15 cellular contexts compared by ENCODE assay signal in the genomic region with DNA sequence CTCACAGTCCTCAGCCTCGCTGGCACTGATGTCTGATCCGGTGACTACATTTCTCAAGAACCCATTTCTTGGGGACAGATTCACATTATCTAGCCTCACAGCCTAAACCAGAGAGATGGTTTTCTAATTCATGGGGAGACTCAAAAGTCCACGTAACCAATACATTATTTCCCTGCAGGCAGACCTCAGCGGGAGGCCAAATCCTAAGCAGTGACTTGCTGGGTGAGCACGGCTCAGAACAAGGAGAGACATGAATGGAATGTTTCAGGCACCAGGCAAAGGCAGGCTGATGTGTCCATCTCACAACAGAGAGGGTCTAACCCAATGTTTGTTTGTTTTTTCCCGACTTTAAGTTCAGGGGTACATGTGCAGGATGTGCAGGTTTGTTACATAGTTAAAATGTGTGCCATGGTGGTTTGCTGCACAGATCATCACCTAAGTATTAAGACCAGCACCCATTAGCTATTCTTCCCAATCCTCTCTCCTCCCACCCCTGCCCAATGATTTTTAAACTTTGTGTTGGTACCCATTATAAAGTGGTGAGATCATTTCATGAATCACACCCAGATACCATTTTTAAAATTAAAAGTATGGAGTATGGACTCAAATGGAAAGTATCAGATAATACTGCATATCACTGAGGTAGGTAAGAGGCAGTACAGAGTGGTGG. TPM values are rescaled to one million over a fixed set of nuclear protein-coding genes. Genes with fewer than 3 reads are reported as not detected.
DNase-seq lines count a peak whose midpoint lies in the region; ATAC-seq, FAIRE-seq and TF ChIP-seq lines count a peak whose summit lies in the region.
"Had no signal": no experiment of that assay in that cellular context is flagged by ENCODE, and none has a peak within 500 bp of the region (broad histone marks: within the 10 kb centered on the region; RNA-seq: fewer than 3 reads in every experiment).

No MANE protein-coding gene starts in this region.

- no peaks in the 10 kb centered on the region for H3K9me3 ChIP-seq in IMR-90 (ENCODE audit: control insufficient read depth, insufficient read depth, low read length)
- H3K9me3 ChIP-seq: MG63, thoracic aorta had no signal

- H3K23ac ChIP-seq in IMR-90 (ENCODE audit: low read depth, low read length): peak overlapping the region; percentile 32; the same call in 1 of the 2 replicates

- H3K4me2 ChIP-seq in IMR-90 (ENCODE audit: low read depth, low read length): peak overlapping the region; percentile 70; the same call in 1 of the 2 replicates

- H4K5ac ChIP-seq in IMR-90 (ENCODE audit: low read depth, low read length): peak overlapping the region; percentile 69; the same call in 1 of the 2 replicates

- H3K9ac ChIP-seq in IMR-90 (ENCODE audit: low read depth, low read length): no peak overlapping the region

- H3K36me3 ChIP-seq in IMR-90 (ENCODE audit: control insufficient read depth, insufficient read depth, low read length): no peaks in the 10 kb centered on the region
- no peaks in the 10 kb centered on the region for H3K36me3 ChIP-seq in bronchial epithelial cell (ENCODE audit: control insufficient read depth, insufficient read depth, low read length)
- H3K36me3 ChIP-seq: MG63, thoracic aorta had no signal

- peak overlapping the region; percentile 55 for H3K4ac ChIP-seq in IMR-90 (ENCODE audit: low read depth, low read length)

- peak overlapping the region in 1 of 2 experiments; percentile 39; a peak in 3 of 4 replicates for H4K8ac ChIP-seq in IMR-90 (ENCODE audit: low read depth in 2 of 2, low read length in 2 of 2)

- no TSS peak for BruUV-seq in IMR-90 (replicated peaks; lab: Mats Ljungman, UMichigan)

- H3K4me3 ChIP-seq in IMR-90 (ENCODE audit: insufficient read depth, low read depth, low read length) (no peak overlapping the region), bronchial epithelial cell (ENCODE audit: low read depth, low read length) (no peak overlapping the region)
- H3K4me3 ChIP-seq: lung, MG63, thoracic aorta had no signal

- FAIRE-seq in bronchial epithelial cell (lab: Jason Lieb, UNC): no peak
- FAIRE-seq: A204.1 had no signal

- H2AK5ac ChIP-seq in IMR-90 (ENCODE audit: low read depth, low read length): peak overlapping the region; percentile 6; the same call in 1 of the 2 replicates

- H2AFZ ChIP-seq in IMR-90 (replicated peaks; ENCODE audit: low read length, poor library complexity): peak overlapping the region; percentile 0

- H3K14ac ChIP-seq in IMR-90 (replicated peaks; ENCODE audit: low read depth, low read length): peak overlapping the region; percentile 23

- CTCF ChIA-PET in IMR-90 (lab: Yijun Ruan, JAX): no interaction called here

- H3K27me3 ChIP-seq in IMR-90 (ENCODE audit: control insufficient read depth, insufficient read depth, low read length) (no peaks in the 10 kb centered on the region), bronchial epithelial cell (ENCODE audit: control insufficient read depth, insufficient read depth, low read length) (no peaks in the 10 kb centered on the region)
- H3K27me3 ChIP-seq: MG63 had no signal

- no peak for TF ChIP-seq CTCF in IMR-90 (conservative IDR thresholded peaks at IDR 0.05; ENCODE audit: low read depth, low read length)
- TF ChIP-seq CTCF in bronchial epithelial cell (IDR thresholded peaks at IDR 0.05; ENCODE audit: insufficient read depth, low read length, severe bottlenecking): no peak

- H3K9me1 ChIP-seq in IMR-90 (ENCODE audit: insufficient read depth, low read length): peaks cover 2% of the 10 kb centered on the region; the same call in 1 of the 2 replicates

- intact Hi-C loops in IMR-90 (cut with micrococcal nuclease): loop anchor here (5.0 kb wide), 1 partner anchor 52 kb away; the partner anchor contains the start of gene SCD5

- peak overlapping the region; percentile 12 for H2AK9ac ChIP-seq in IMR-90 (replicated peaks; ENCODE audit: low read depth, low read length, poor library complexity)

- dilution Hi-C loops in IMR-90 (cut with HindIII; ENCODE audit: low sequenced_read_pairs, unreplicated experiment): no loop called here

- H3K27ac ChIP-seq in IMR-90 (ENCODE audit: insufficient read depth, low read length): no peak overlapping the region; the same call in 1 of the 2 replicates
- H3K27ac ChIP-seq: thoracic aorta had no signal

- TF ChIP-seq RAD21 in IMR-90 (IDR thresholded peaks at IDR 0.05; ENCODE audit: low read length): no peak

- no peak overlapping the region; the same call in 1 of the 2 replicates for H3K56ac ChIP-seq in IMR-90 (ENCODE audit: extremely low read depth, insufficient read depth, low read length)

- H3K79me1 ChIP-seq in IMR-90 (ENCODE audit: low read depth in 1 of 2, low read length in 2 of 2): peaks cover 0 to 5% of the 10 kb centered on the region in 2 experiments; a peak in 1 of 4 replicates

- DNase-seq in 8988T (peak; percentile 32), IMR-90 (peak; percentile 77), bronchial epithelial cell (ENCODE audit: low read depth) (peak; percentile 90), kidney glomerular epithelial cell (lab: John Stamatoyannopoulos, UW) (peak; percentile 22), SIG-M5 treated with dmso at 0.1 percent for 504 hours (lab: John Stamatoyannopoulos, UW; ENCODE audit: unreplicated experiment) (no peak)
- no peak for DNase-seq in stimulated activated CD4-positive, alpha-beta T cell treated with anti-CD3 and anti-CD28 coated beads, Interleukin-4, amount 100 ng/mL, for 24 hours
- DNase-seq: hippocampal formation, MG63, NCI-H345, OCI-M1 had no signal

- ATAC-seq in IMR-90 (ENCODE audit: low read depth) (peak; percentile 87), GM18511 (IDR thresholded peaks at IDR 0.05; ENCODE audit: unreplicated experiment) (no peak), HG02840 (IDR thresholded peaks at IDR 0.05; ENCODE audit: low FRiP score, unreplicated experiment) (no peak)

- POLR2A ChIA-PET in IMR-90 (lab: Charles Lee; ENCODE audit: unreplicated experiment): no interaction called here

- peak overlapping the region; percentile 19; the same call in 1 of the 2 replicates for H4K91ac ChIP-seq in IMR-90 (ENCODE audit: insufficient read depth, low read depth, low read length)

- H3K4me1 ChIP-seq in IMR-90 (ENCODE audit: control insufficient read depth, insufficient read depth, low read length): peaks cover 8% of the 10 kb centered on the region

- WGBS in IMR-90 (ENCODE audit: extremely low coverage in 2 of 2, insufficient read length in 1 of 2), 2 experiments: no CpG with 5 or more reads among the region's 6 CpGs

- H2BK5ac ChIP-seq in IMR-90 (ENCODE audit: low read depth, low read length, poor library complexity, severe bottlenecking): peak overlapping the region; percentile 65

- in situ Hi-C loops in IMR-90 (cut with MboI; ENCODE audit: low sequenced_read_pairs): no loop called here

- no peaks in the 10 kb centered on the region for H4K20me1 ChIP-seq in IMR-90 (ENCODE audit: insufficient read depth, low read length)

- no peak for TF ChIP-seq POLR2A in IMR-90 (IDR thresholded peaks at IDR 0.05; ENCODE audit: low read depth, low read length)

- no peak overlapping the region for H2BK15ac ChIP-seq in IMR-90 (ENCODE audit: low read depth, low read length)

- H2BK20ac ChIP-seq in IMR-90 (ENCODE audit: low read depth, low read length): peak overlapping the region; percentile 57

- peak overlapping the region; percentile 85; the same call in 1 of the 2 replicates for H3K18ac ChIP-seq in IMR-90 (ENCODE audit: low read depth, low read length)

- H2BK120ac ChIP-seq in IMR-90 (ENCODE audit: low read depth, low read length): peak overlapping the region; percentile 63

TF ChIP-seq in IMR-90, 13 proteins besides CTCF, POLR2A, EP300 and RAD21:
- TF ChIP-seq RFX5 (IDR thresholded peaks at IDR 0.05; ENCODE audit: low read depth, low read length) (no peak), BHLHE40 (IDR thresholded peaks at IDR 0.05; ENCODE audit: low read depth, low read length) (no peak), CEBPB (IDR thresholded peaks at IDR 0.05; ENCODE audit: low read depth, low read length) (no peak), MXI1 (IDR thresholded peaks at IDR 0.05; ENCODE audit: borderline replicate concordance, low read depth, low read length) (no peak), CHD1 (IDR thresholded peaks at IDR 0.05; ENCODE audit: low read depth, low read length) (no peak), MAFK (IDR thresholded peaks at IDR 0.05; ENCODE audit: low read depth, low read length) (no peak), USF2 (IDR thresholded peaks at IDR 0.05; ENCODE audit: low read depth, low read length) (no peak)
TF ChIP-seq in IMR-90: peak in this region for 0.

RNA-seq across cellular contexts. Expression of gene SCD5, which starts 53.3 kb away (rescaled TPM):
- total RNA-seq in IMR-90 (2012; rRNA removed) (12.4 and 17.2 TPM in 2 replicates), bronchial epithelial cell (1.3 and 4.2 TPM in 2 replicates)
- polyA plus RNA-seq in IMR-90 (2012; rRNA removed): 13.5 and 13.9 TPM in 2 replicates
- 12.1 and 13.8 TPM in 2 replicates for polyA plus RNA-seq in IMR-90 (2012; cell fraction: cytosol; rRNA removed)
- polyA plus RNA-seq in IMR-90 (2012; cell fraction: nucleus; rRNA removed; ENCODE audit: low replicate concordance): 3.8 and 4.5 TPM in 2 replicates

Comparison
In these comparisons a context has a peak if more than half of its experiments do, and no peak if none do; other contexts are left out.
1. DNase-seq: peak in 8988T (single experiment), IMR-90 (single experiment), bronchial epithelial cell (single experiment) and kidney glomerular epithelial cell (single experiment); none in stimulated activated CD4-positive, alpha-beta T cell treated with anti-CD3 and anti-CD28 coated beads, Interleukin-4, amount 100 ng/mL, for 24 hours (single experiment) and SIG-M5 treated with dmso at 0.1 percent for 504 hours (single experiment).